ENCODE assay signal across 10 cellular contexts in genomic region chr16:73069581-73070262, GRCh38. TPM values are rescaled to one million over a fixed set of nuclear protein-coding genes. Genes with fewer than 3 reads are reported as not detected.
DNase-seq lines count a peak whose midpoint lies in the region; ATAC-seq and TF ChIP-seq lines count a peak whose summit lies in the region.
"Had no signal": no experiment of that assay in that cellular context is flagged by ENCODE, and none has a peak within 500 bp of the region (broad histone marks: within the 10 kb centered on the region; RNA-seq: fewer than 3 reads in every experiment).

No MANE protein-coding gene starts in this region.

- H3K9me3 Mint-ChIP-seq in mesothelial cell of epicardium: no peaks in the 10 kb centered on the region
- H3K9me3 Mint-ChIP-seq: activated CD4-positive, alpha-beta memory T cell treated with anti-CD3 and anti-CD28 coated beads for 36 hours; activated naive CD8-positive, alpha-beta T cell treated with anti-CD3 and anti-CD28 coated beads, Interleukin-2, amount 10 ng/mL, durations not matched to agents 7 days and 5 days had no signal

- H3K27me3 ChIP-seq in HUES64 (ENCODE audit: insufficient read depth, low read length): peaks cover 88% of the 10 kb centered on the region
- H3K27me3 ChIP-seq in colonic mucosa: peaks cover 13% of the 10 kb centered on the region

- H3K4me3 Mint-ChIP-seq in mesothelial cell of epicardium: peak overlapping the region; percentile 69
- H3K4me3 Mint-ChIP-seq: activated CD4-positive, alpha-beta memory T cell treated with anti-CD3 and anti-CD28 coated beads for 36 hours; activated naive CD8-positive, alpha-beta T cell treated with anti-CD3 and anti-CD28 coated beads, Interleukin-2, amount 10 ng/mL, durations not matched to agents 7 days and 5 days had no signal

- no peaks in the 10 kb centered on the region for H3K36me3 ChIP-seq in HUES64 (ENCODE audit: insufficient read depth, low read length)
- no peaks in the 10 kb centered on the region for H3K36me3 ChIP-seq in colonic mucosa

- 76% methylated on average over 5 of the region's 5 CpGs for WGBS in HUES64

- no peak for ATAC-seq in HG02610 (IDR thresholded peaks at IDR 0.05; ENCODE audit: unreplicated experiment)

- H3K27ac Mint-ChIP-seq in mesothelial cell of epicardium: peak overlapping the region; percentile 98
- H3K27ac Mint-ChIP-seq: activated CD4-positive, alpha-beta memory T cell treated with anti-CD3 and anti-CD28 coated beads for 36 hours; activated naive CD8-positive, alpha-beta T cell treated with anti-CD3 and anti-CD28 coated beads, Interleukin-2, amount 10 ng/mL, durations not matched to agents 7 days and 5 days had no signal

- DNase-seq in colonic mucosa (no peak), mesothelial cell of epicardium (ENCODE audit: low spot score in 2 of 2, unreplicated experiment in 2 of 2) (no peak), activated gamma-delta T cell treated with Interleukin-2 at 50 U/mL for 16 hours (no peak), NCI-H524 treated with DMSO at 0.1 percent for 48 hours (lab: John Stamatoyannopoulos, UW) (no peak)
- no peak for DNase-seq in stimulated activated naive CD4-positive, alpha-beta T cell treated with Interleukin-2 at 50 U/mL for 16 hours (lab: John Stamatoyannopoulos, UW)
- DNase-seq: activated CD4-positive, alpha-beta memory T cell treated with anti-CD3 and anti-CD28 coated beads for 36 hours; activated naive CD8-positive, alpha-beta T cell treated with anti-CD3 and anti-CD28 coated beads, Interleukin-2, amount 10 ng/mL, durations not matched to agents 7 days and 5 days had no signal

- H3K27ac ChIP-seq in HUES64 (ENCODE audit: low read depth, low read length) (no peak overlapping the region), colonic mucosa (peak overlapping the region; percentile 45), temporal lobe (ENCODE audit: low read depth, low read length) (peak overlapping the region; percentile 61)

- H3K9me3 ChIP-seq in HUES64 (ENCODE audit: insufficient read depth, low read depth, low read length): no peaks in the 10 kb centered on the region
- H3K9me3 ChIP-seq in colonic mucosa: no peaks in the 10 kb centered on the region

- H3K4me1 Mint-ChIP-seq in mesothelial cell of epicardium: peaks cover 52% of the 10 kb centered on the region

- intact Hi-C loops in colonic mucosa (cut with DNase I): loop anchor here (10.0 kb wide), 1 partner anchor 105 kb away; no protein-coding TSS in a partner anchor

- H3K4me3 ChIP-seq in HUES64 (ENCODE audit: low read length) (peak overlapping the region; percentile 60; the same call in 1 of the 2 replicates), colonic mucosa (no peak overlapping the region)

- H3K4me1 ChIP-seq in HUES64 (ENCODE audit: insufficient read depth, low read length): peaks cover 22% of the 10 kb centered on the region
- peaks cover under 1% of the 10 kb centered on the region for H3K4me1 ChIP-seq in colonic mucosa

- TF ChIP-seq CTCF in colonic mucosa (IDR thresholded peaks at IDR 0.05): no peak
- no peak for TF ChIP-seq CTCF in mesothelial cell of epicardium (IDR thresholded peaks at IDR 0.05; ENCODE audit: unreplicated experiment)

- H3K9ac ChIP-seq in HUES64 (ENCODE audit: low read depth, low read length): no peak overlapping the region
- H3K9ac ChIP-seq in colonic mucosa (ENCODE audit: low read depth in 2 of 2, low read length in 2 of 2): no peak overlapping the region

- peaks cover 26% of the 10 kb centered on the region for H3K27me3 Mint-ChIP-seq in mesothelial cell of epicardium (ENCODE audit: low read depth)

- H3K36me3 Mint-ChIP-seq in mesothelial cell of epicardium: no peaks in the 10 kb centered on the region
- H3K36me3 Mint-ChIP-seq: activated CD4-positive, alpha-beta memory T cell treated with anti-CD3 and anti-CD28 coated beads for 36 hours; activated naive CD8-positive, alpha-beta T cell treated with anti-CD3 and anti-CD28 coated beads, Interleukin-2, amount 10 ng/mL, durations not matched to agents 7 days and 5 days had no signal

RNA-seq across cellular contexts. Expression of gene ZFHX3, which starts 21.8 kb away (rescaled TPM):
- 1.3 TPM for polyA plus RNA-seq in HUES64 (2013, experiment 1 of 2)
- 2.5 TPM for polyA plus RNA-seq in HUES64 (2013, experiment 2 of 2)
- total RNA-seq in colonic mucosa (10 to 100 TPM; 10.5 to 12.8 TPM), mesothelial cell of epicardium (63.8 to 68.1 TPM (median 67.1 TPM) in 3 replicates), temporal lobe (4.7 TPM)
